ENCODE assay signal across 19 cellular contexts in the genomic region with DNA sequence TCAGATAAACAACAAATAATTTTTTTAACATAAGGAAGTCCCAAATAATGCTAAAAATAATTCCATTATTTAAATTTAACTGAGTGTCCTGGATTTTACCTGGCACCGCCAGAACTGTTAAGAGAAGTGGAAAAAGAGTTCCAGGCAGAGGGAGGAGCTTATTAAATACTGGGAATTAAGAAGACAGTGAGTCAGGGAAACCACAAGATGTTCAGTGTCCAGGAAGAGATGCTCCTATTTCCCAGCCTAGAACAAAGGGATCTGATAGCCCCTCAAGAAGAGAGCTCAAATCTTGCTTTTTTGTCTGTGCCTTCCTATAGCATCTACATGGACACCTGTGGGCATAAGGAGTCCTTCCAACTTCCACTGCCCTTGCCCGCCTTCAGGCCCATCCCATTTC.
"Had no signal": no experiment of that assay in that cellular context is flagged by ENCODE, and none has a peak within 500 bp of the region (broad histone marks: within the 10 kb centered on the region; RNA-seq: fewer than 3 reads in every experiment).

No MANE protein-coding gene starts in this region.

- DNase-seq: activated CD4-positive, alpha-beta T cell treated with anti-CD3 and anti-CD28 coated beads for 1 hour; activated CD8-positive, alpha-beta memory T cell treated with anti-CD3 and anti-CD28 coated beads for 24 hours; activated CD8-positive, alpha-beta memory T cell treated with anti-CD3 and anti-CD28 coated beads, Interleukin-2, amount 50 U/mL, for 48 hours; activated effector memory CD4-positive, alpha-beta T cell treated with anti-CD3 and anti-CD28 coated beads, Interleukin-2, amount 50 U/mL, for 16 hours; activated naive CD4-positive, alpha-beta T cell treated with anti-CD3 and anti-CD28 coated beads, Interleukin-2, amount 50 U/mL, for 16 hours; activated T-cell treated with anti-CD3 and anti-CD28 coated beads, Interleukin-2, amount 50 U/mL, for 72 hours; effector CD8-positive, alpha-beta T cell; lower lobe of right lung; nucleus accumbens; stimulated activated naive CD8-positive, alpha-beta T cell treated with anti-CD3 and anti-CD28 coated beads, Interleukin-15, Interleukin-2, amounts not matched to agents 100 U/mL and 50 U/mL, for 24 hours; T-helper 2 cell; trophoblast cell; WERI-Rb-1 had no signal

- H3K9me3 ChIP-seq: ascending aorta, lower lobe of right lung, right atrium auricular region, vagina had no signal

- H3K36me3 ChIP-seq: ascending aorta, lower lobe of right lung, right atrium auricular region, vagina, WERI-Rb-1 had no signal

- H3K4me3 ChIP-seq: ascending aorta, lower lobe of right lung, right atrium auricular region, skin epidermis, vagina had no signal

- H3K27ac ChIP-seq: ascending aorta, lower lobe of right lung, right atrium auricular region, skin epidermis, vagina, WERI-Rb-1 had no signal

- FAIRE-seq: islet of Langerhans had no signal

- ATAC-seq: activated T-cell treated with anti-CD3 and anti-CD28 coated beads, Interleukin-2, amount 50 U/mL, for 72 hours; esophagus mucosa; lower lobe of right lung; stimulated activated naive CD8-positive, alpha-beta T cell treated with anti-CD3 and anti-CD28 coated beads, Interleukin-15, Interleukin-2, amounts not matched to agents 100 U/mL and 50 U/mL, for 24 hours had no signal

- H3K27me3 ChIP-seq: ascending aorta, right atrium auricular region, vagina had no signal
